ENCODE assay signal across 32 cellular contexts in the genomic region with DNA sequence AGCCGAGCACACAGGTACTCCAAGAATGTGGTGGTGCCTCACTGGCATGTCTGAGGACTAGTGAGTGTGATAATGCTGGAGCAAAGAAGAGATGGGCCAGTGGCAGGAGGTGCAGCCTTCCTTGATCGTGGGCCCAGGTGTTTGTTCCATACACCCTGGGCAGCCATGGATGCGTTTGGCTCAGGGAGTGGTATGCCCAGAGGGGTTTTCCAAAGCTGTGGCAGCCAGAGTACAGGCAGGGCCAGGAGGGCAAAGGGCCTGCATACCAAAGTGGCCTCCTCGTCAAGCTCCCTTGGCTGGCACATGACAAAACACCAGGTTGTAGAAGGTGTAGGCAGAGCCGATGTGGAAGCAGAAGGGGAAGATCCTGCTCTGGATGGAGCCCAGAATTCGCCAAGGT. TPM values are rescaled to one million over a fixed set of nuclear protein-coding genes. Genes with fewer than 3 reads are reported as not detected.
"Had no signal": no experiment of that assay in that cellular context is flagged by ENCODE, and none has a peak within 500 bp of the region (broad histone marks: within the 10 kb centered on the region; RNA-seq: fewer than 3 reads in every experiment).

No MANE protein-coding gene starts in this region.

- ATAC-seq: activated T-cell treated with anti-CD3 and anti-CD28 coated beads, Interleukin-2, amount 50 U/mL, for 4 hours; activated T-helper 17 cell treated with anti-CD3 and anti-CD28 coated beads, Interleukin-2, amount 50 U/mL, for 72 hours; effector memory CD8-positive, alpha-beta T cell; gastroesophageal sphincter; T-helper 17 cell had no signal

- H3K4me3 ChIP-seq: esophagus squamous epithelium, gastroesophageal sphincter had no signal

- H3K27me3 ChIP-seq: brain microvascular endothelial cell, esophagus squamous epithelium, gastroesophageal sphincter had no signal

- H3K9me3 ChIP-seq: esophagus squamous epithelium, gastroesophageal sphincter had no signal

- DNase-seq: activated CD4-positive, alpha-beta memory T cell treated with anti-CD3 and anti-CD28 coated beads, Interleukin-2, amount 10 ng/mL, durations not matched to agents 7 days and 5 days; activated CD4-positive, alpha-beta T cell treated with anti-CD3 and anti-CD28 coated beads for 1 hour; activated CD4-positive, alpha-beta T cell treated with anti-CD3 and anti-CD28 coated beads for 4 hours; activated CD4-positive, alpha-beta T cell treated with anti-CD3 and anti-CD28 coated beads, Interleukin-2, amount 10 ng/mL, durations not matched to agents 7 days and 5 days; activated CD4-positive, alpha-beta T cell treated with anti-CD3 and anti-CD28 coated beads, Interleukin-2, amount 50 U/mL, for 4 hours; activated CD4-positive, CD25-positive, alpha-beta regulatory T cell; activated effector memory CD4-positive, alpha-beta T cell treated with Interleukin-2 at 50 U/mL for 16 hours; activated gamma-delta T cell treated with Interleukin-2 at 50 U/mL for 16 hours; activated naive CD4-positive, alpha-beta T cell treated with anti-CD3 and anti-CD28 coated beads, Interleukin-2, amount 50 U/mL, for 16 hours; activated naive CD4-positive, alpha-beta T cell treated with Interleukin-2 at 50 U/mL for 16 hours; activated T-cell treated with anti-CD3 and anti-CD28 coated beads, Interleukin-2, amount 50 U/mL, for 4 hours; amniotic stem cell; anterior cingulate cortex; brain microvascular endothelial cell; caudate nucleus; cortex of kidney; dermis blood vessel endothelial cell; effector CD4-positive, alpha-beta T cell; effector memory CD8-positive, alpha-beta T cell; esophagus squamous epithelium; foreskin melanocyte; T-helper 1 cell; T-helper 17 cell; T1000 had no signal

- H3K27ac ChIP-seq: brain microvascular endothelial cell, epithelial cell of prostate, esophagus squamous epithelium, gastroesophageal sphincter had no signal

- H3K4me1 ChIP-seq: esophagus squamous epithelium, gastroesophageal sphincter had no signal

RNA-seq across cellular contexts. Expression of a gene that starts 55.8 kb away (rescaled TPM):
- total RNA-seq: astrocyte, chondrocyte, endothelial cell of umbilical vein, fibroblast of lung, fibroblast of villous mesenchyme had no signal
